9 cellular contexts compared by ENCODE assay signal in genomic region chr10:132520147-132520811, GRCh38. TPM values are rescaled to one million over a fixed set of nuclear protein-coding genes. Genes with fewer than 3 reads are reported as not detected.
DNase-seq lines count a peak whose midpoint lies in the region; TF ChIP-seq lines count a peak whose summit lies in the region.
"Had no signal": no experiment of that assay in that cellular context is flagged by ENCODE, and none has a peak within 500 bp of the region (broad histone marks: within the 10 kb centered on the region; RNA-seq: fewer than 3 reads in every experiment).

No MANE protein-coding gene starts in this region.

- no peaks in the 10 kb centered on the region for H3K36me3 ChIP-seq in esophagus (ENCODE audit: control insufficient read depth in 2 of 2, insufficient read depth in 2 of 2, low read length in 1 of 2)
- H3K36me3 ChIP-seq in mucosa of rectum (ENCODE audit: control insufficient read depth in 2 of 2, insufficient read depth in 2 of 2, low read length in 2 of 2): no peaks in the 10 kb centered on the region
- no peaks in the 10 kb centered on the region for H3K36me3 ChIP-seq in tibial artery

- no peak overlapping the region for H3K4me3 ChIP-seq in esophagus (ENCODE audit: low read depth in 1 of 2, low read length in 2 of 2)
- H3K4me3 ChIP-seq in mucosa of rectum (ENCODE audit: low read length in 2 of 2): no peak overlapping the region
- no peak overlapping the region for H3K4me3 ChIP-seq in tibial artery
- H3K4me3 ChIP-seq: skin epidermis had no signal

- WGBS in esophagus, 2 donors: 30 to 44% methylated on average over 18 of the region's 18 CpGs

- H3K27ac ChIP-seq in esophagus (ENCODE audit: low read depth in 2 of 2, low read length in 1 of 2) (peak overlapping the region; percentile 77 to 86), mucosa of rectum (ENCODE audit: low read depth in 2 of 2, low read length in 2 of 2) (peak overlapping the region; percentile 32 to 43), tibial artery (peak overlapping the region; percentile 88 to 89)

- H3K27me3 ChIP-seq in esophagus (ENCODE audit: control insufficient read depth in 1 of 2, insufficient read depth in 2 of 2, low read length in 2 of 2) (no peaks in the 10 kb centered on the region), mucosa of rectum (ENCODE audit: control insufficient read depth in 2 of 2, insufficient read depth in 2 of 2, low read length in 2 of 2) (peaks cover 0 to 2% of the 10 kb centered on the region in 2 donors), tibial artery (peaks cover 0 to 5% of the 10 kb centered on the region in 2 donors)

- H3K9me3 ChIP-seq in esophagus (ENCODE audit: control insufficient read depth in 2 of 2, insufficient read depth in 1 of 2, low read depth in 1 of 2, low read length in 1 of 2) (no peaks in the 10 kb centered on the region), mucosa of rectum (ENCODE audit: control insufficient read depth in 2 of 2, low read length in 2 of 2) (no peaks in the 10 kb centered on the region), tibial artery (no peaks in the 10 kb centered on the region)

- intact Hi-C loops in tibial artery (cut with DNase I; ENCODE audit: low total_unique reads): no loop called here

- DNase-seq in RPMI7951 (ENCODE audit: low read depth) (peak; percentile 92), tibial artery (peak; percentile 51 to 82), NCI-H2029 (lab: John Stamatoyannopoulos, UW) (no peak), NCI-H524 (lab: John Stamatoyannopoulos, UW) (no peak), NCI-H2227 (lab: John Stamatoyannopoulos, UW; ENCODE audit: unreplicated experiment) (no peak)
- DNase-seq in activated CD4-positive, alpha-beta T cell treated with anti-CD3 and anti-CD28 coated beads, Interleukin-2, amount 50 U/mL, for 1 hour: no peak

- H3K4me1 ChIP-seq in esophagus (ENCODE audit: control insufficient read depth in 2 of 2, insufficient read depth in 2 of 2, low read length in 1 of 2): peaks cover 23 to 35% of the 10 kb centered on the region in 2 donors
- H3K4me1 ChIP-seq in mucosa of rectum (ENCODE audit: control insufficient read depth in 2 of 2, insufficient read depth in 2 of 2, low read length in 2 of 2): peaks cover 32% of the 10 kb centered on the region in 2 donors
- H3K4me1 ChIP-seq in tibial artery: peaks cover 33 to 62% (median 55%) of the 10 kb centered on the region in 4 donors

- no peak overlapping the region for H3K9ac ChIP-seq in mucosa of rectum (ENCODE audit: low read depth in 1 of 2, low read length in 2 of 2)

- TF ChIP-seq CTCF in tibial artery (IDR thresholded peaks at IDR 0.05): no peak

RNA-seq across cellular contexts. Expression of gene INPP5A, which starts 17.3 kb away (rescaled TPM):
- total RNA-seq in RPMI7951 (2014; rRNA removed; shearing (Covaris generic)): 25.5 and 28.1 TPM in 2 replicates
- 10 to 100 TPM in 1 of 2 donors, 1 to 10 TPM in 1; 9.2 to 12.7 TPM for polyA plus RNA-seq in esophagus

Comparison
In these comparisons a context has a peak if more than half of its experiments do, and no peak if none do; other contexts are left out.
1. DNase-seq: peak in RPMI7951 (single experiment) and tibial artery (2 of 2); none in activated CD4-positive, alpha-beta T cell treated with anti-CD3 and anti-CD28 coated beads, Interleukin-2, amount 50 U/mL, for 1 hour (single experiment), NCI-H2029 (single experiment), NCI-H524 (0 of 2) and NCI-H2227 (single experiment).
2. H3K27ac ChIP-seq: peak in every context shown above with its lines; median percentile 88 in tibial artery; 82 in esophagus; 38 in mucosa of rectum.